ENCODE assay signal across 24 cellular contexts in the genomic region with DNA sequence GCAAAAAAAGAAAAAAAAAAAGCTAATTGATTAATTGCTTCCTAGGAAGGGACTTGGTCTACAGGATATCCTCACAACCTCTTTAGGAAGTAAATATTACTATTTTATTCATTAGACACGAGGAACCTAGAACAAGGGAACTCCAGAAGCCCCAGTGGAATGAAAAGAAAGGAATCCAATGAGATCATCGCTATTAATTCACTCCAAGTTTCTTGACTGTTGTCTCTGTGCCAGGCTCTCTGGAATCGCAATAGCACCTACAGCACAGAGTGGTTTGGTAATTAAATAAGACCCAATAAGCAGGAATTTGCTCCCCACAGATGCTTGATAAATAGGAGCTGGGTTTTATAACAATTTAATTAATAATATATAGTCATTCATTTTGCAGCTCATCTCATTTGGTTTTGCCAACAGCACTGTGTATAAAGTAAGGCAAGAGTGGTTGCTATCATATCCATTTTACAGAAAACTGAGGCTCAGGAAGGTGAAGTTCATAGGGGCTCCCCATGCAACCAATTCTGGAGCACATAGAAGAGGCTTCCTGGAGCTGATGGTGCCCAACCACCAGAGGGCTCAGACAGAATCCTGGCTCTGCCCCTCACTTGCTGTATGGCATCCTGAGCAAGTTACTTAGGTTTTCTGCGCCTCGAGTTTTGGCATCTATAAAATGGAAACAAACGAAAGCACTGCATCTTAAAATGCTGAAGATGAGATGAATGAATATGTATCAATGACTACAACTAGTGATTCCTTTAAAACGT.
DNase-seq lines count a peak whose midpoint lies in the region; ATAC-seq and TF ChIP-seq lines count a peak whose summit lies in the region.
"Had no signal": no experiment of that assay in that cellular context is flagged by ENCODE, and none has a peak within 500 bp of the region (broad histone marks: within the 10 kb centered on the region; RNA-seq: fewer than 3 reads in every experiment).

No MANE protein-coding gene starts in this region.

- H3T11ph ChIP-seq in H9 (ENCODE audit: low read length) = no peak overlapping the region

- H3K79me2 ChIP-seq in H9 (ENCODE audit: insufficient read depth, low read length) = no peaks in the 10 kb centered on the region

- H3K27me3 ChIP-seq in H9 (ENCODE audit: insufficient read depth, low read length) = no peaks in the 10 kb centered on the region
- H3K27me3 ChIP-seq in right cardiac atrium (ENCODE audit: control insufficient read depth, insufficient read depth) = no peaks in the 10 kb centered on the region
- H3K27me3 ChIP-seq in ovary = no peaks in the 10 kb centered on the region
- H3K27me3 ChIP-seq: adrenal gland, testis had no signal

- H3K4ac ChIP-seq in H9 (ENCODE audit: low read depth, low read length) = no peak overlapping the region

- H4K8ac ChIP-seq in H9 (replicated peaks; ENCODE audit: insufficient read length, low read depth, low read length) = no peak overlapping the region

- no peak overlapping the region for H4K5ac ChIP-seq in H9 (ENCODE audit: insufficient read length, low read depth, low read length)

- H2BK5ac ChIP-seq in H9 (ENCODE audit: insufficient read length, low read length) = no peak overlapping the region

- H3K4me3 Mint-ChIP-seq in H9 (no peak overlapping the region), WTC11 (no peak overlapping the region)
- H3K4me3 Mint-ChIP-seq: IgD-negative memory B cell; T-helper 1 cell treated with Interleukin-12 subunit alpha and Interleukin-12 subunit beta and Interleukin-4 antibody, amounts not matched to agents 30 μg/mL and 1 μg/mL, for 36 hours had no signal

- H2BK15ac ChIP-seq in H9 (ENCODE audit: low read depth, low read length) = no peak overlapping the region

- H4K91ac ChIP-seq in H9 (ENCODE audit: insufficient read length, low read depth, low read length) = no peak overlapping the region

- TF ChIP-seq EP300 in ovary (IDR thresholded peaks at IDR 0.05) = no peak

- no peak overlapping the region for H3K23ac ChIP-seq in H9 (ENCODE audit: insufficient read length, low read depth, low read length)

- peak; percentile 70 for ATAC-seq in WTC11
- peak in 1 of 2 donors; percentile 29 for ATAC-seq in right cardiac atrium
- ATAC-seq: left lung, mucosa of descending colon had no signal

- H3K56ac ChIP-seq in H9 (ENCODE audit: insufficient read length, low read depth, low read length) = no peak overlapping the region

- no peak overlapping the region for H2AFZ ChIP-seq in H9 (ENCODE audit: low read length)

- DNase-seq in AG10803 (ENCODE audit: low read depth) = no peak
- DNase-seq in H9 = no peak
- DNase-seq in WTC11 (ENCODE audit: low spot score) = no peak
- DNase-seq in right cardiac atrium = no peak
- DNase-seq in ovary = no peak
- no peak for DNase-seq in NCI-H2171 (lab: John Stamatoyannopoulos, UW)
- no peak for DNase-seq in dermis blood vessel endothelial cell
- DNase-seq: activated CD4-positive, alpha-beta T cell treated with anti-CD3 and anti-CD28 coated beads, Interleukin-2, amount 50 U/mL, for 48 hours; activated gamma-delta T cell treated with Interleukin-2 at 50 U/mL for 16 hours; activated T-cell treated with anti-CD3 and anti-CD28 coated beads for 4 hours; C1 segment of cervical spinal cord; caudate nucleus; DMS 273 treated with DMSO at 0.1 percent for 48 hours; erythroblast; GF-D8; left lung; mucosa of descending colon; MV-4-11; NCI-H1930; SHP77; testis had no signal

- peak; percentile 11; the same call in 1 of the 2 replicates for TF ChIP-seq CTCF in AG10803 (conservative IDR thresholded peaks at IDR 0.05; ENCODE audit: low read length)
- TF ChIP-seq CTCF in H9 (conservative IDR thresholded peaks at IDR 0.05) = peak; percentile 57
- no peak for TF ChIP-seq CTCF in WTC11 (IDR thresholded peaks at IDR 0.05)
- no peak for TF ChIP-seq CTCF in ovary (IDR thresholded peaks at IDR 0.05)

- H3K79me1 ChIP-seq in H9 (ENCODE audit: insufficient read depth, low read depth, low read length, poor library complexity, severe bottlenecking) = no peaks in the 10 kb centered on the region

- no peak overlapping the region for H3K4me2 ChIP-seq in H9 (ENCODE audit: insufficient read depth, insufficient read length, low read length)

- H3K9me3 Mint-ChIP-seq in H9 (no peaks in the 10 kb centered on the region), WTC11 (0 out of 2 replicates have a peak, but pooled peaks cover 4% of the 10 kb centered on the region)
- H3K9me3 Mint-ChIP-seq: IgD-negative memory B cell; T-helper 1 cell treated with Interleukin-12 subunit alpha and Interleukin-12 subunit beta and Interleukin-4 antibody, amounts not matched to agents 30 μg/mL and 1 μg/mL, for 36 hours had no signal

- no peak overlapping the region for H3K18ac ChIP-seq in H9 (ENCODE audit: insufficient read length, low read depth, low read length)

- H3K14ac ChIP-seq in H9 (ENCODE audit: insufficient read depth, low read length) = no peak overlapping the region

- no peaks in the 10 kb centered on the region; the same call in 1 of the 2 replicates for H3K4me1 ChIP-seq in H9 (ENCODE audit: insufficient read depth, low read length)
- H3K4me1 ChIP-seq in right cardiac atrium (ENCODE audit: control insufficient read depth, insufficient read depth, low read length) = peaks cover 7% of the 10 kb centered on the region
- H3K4me1 ChIP-seq in ovary (ENCODE audit: insufficient read depth) = no peaks in the 10 kb centered on the region
- H3K4me1 ChIP-seq: adrenal gland, left lung, testis had no signal

- intact Hi-C loops in right cardiac atrium (cut with DNase I) (no loop called here), ovary (cut with DNase I) (no loop called here)

- H3K27ac ChIP-seq in H9 (ENCODE audit: insufficient read length, low read depth, low read length) (no peak overlapping the region), right cardiac atrium (ENCODE audit: low read length) (peak overlapping the region; percentile 81), ovary (no peak overlapping the region)
- H3K27ac ChIP-seq: left lung, testis had no signal

- no peak overlapping the region for H2BK120ac ChIP-seq in H9 (ENCODE audit: low read depth, low read length, poor library complexity, severe bottlenecking)

- no CpG with 5 or more reads among the region's 7 CpGs for WGBS in H9 (ENCODE audit: extremely low coverage, insufficient read length, low lambda C conversion rate)
- 57% methylated on average over 7 of the region's 7 CpGs for WGBS in right cardiac atrium
- WGBS in ovary, 3 donors = 67 to 71% (median 68%) methylated on average over 7 of the region's 7 CpGs

- no peak overlapping the region for H2AK5ac ChIP-seq in H9 (ENCODE audit: insufficient read length, low read length)

- POLR2A ChIA-PET in WTC11 (lab: Charles Lee) = no interaction called here

- no peaks in the 10 kb centered on the region for H4K20me1 ChIP-seq in H9 (ENCODE audit: control insufficient read depth, insufficient read depth, insufficient read length)

- peaks cover 6 to 8% of the 10 kb centered on the region in 2 experiments for H3K4me1 Mint-ChIP-seq in H9
- H3K4me1 Mint-ChIP-seq in WTC11 = peaks cover 16% of the 10 kb centered on the region
- H3K4me1 Mint-ChIP-seq: IgD-negative memory B cell had no signal

- no peak overlapping the region for H2BK20ac ChIP-seq in H9 (ENCODE audit: low read depth, low read length, poor library complexity, severe bottlenecking)

- no peaks in the 10 kb centered on the region for H3K23me2 ChIP-seq in H9 (ENCODE audit: insufficient read length, low read depth, low read length, poor library complexity, severe bottlenecking)

- H3K4me3 ChIP-seq in AG10803 (ENCODE audit: low read length) = no peak overlapping the region
- H3K4me3 ChIP-seq in right cardiac atrium (ENCODE audit: low read length) = no peak overlapping the region
- H3K4me3 ChIP-seq in ovary = no peak overlapping the region
- H3K4me3 ChIP-seq: adrenal gland, left lung, mucosa of descending colon, testis had no signal

- H3K27ac Mint-ChIP-seq in H9 (no peak overlapping the region), WTC11 (no peak overlapping the region)
- H3K27ac Mint-ChIP-seq: IgD-negative memory B cell; T-helper 1 cell treated with Interleukin-12 subunit alpha and Interleukin-12 subunit beta and Interleukin-4 antibody, amounts not matched to agents 30 μg/mL and 1 μg/mL, for 36 hours had no signal

- CTCF ChIA-PET in WTC11 (lab: Charles Lee) = interaction anchor here (1.0 to 1.3 kb wide), 2 partner anchors 10 to 90 kb away, joined by 4 to 5 read pairs; no protein-coding TSS in a partner anchor

- no peaks in the 10 kb centered on the region for H3K9me3 ChIP-seq in H9 (ENCODE audit: control insufficient read depth, low read depth, low read length)
- no peaks in the 10 kb centered on the region for H3K9me3 ChIP-seq in right cardiac atrium (ENCODE audit: control insufficient read depth, low read length)
- no peaks in the 10 kb centered on the region for H3K9me3 ChIP-seq in ovary
- H3K9me3 ChIP-seq: adrenal gland, left lung, mucosa of descending colon, testis had no signal

- H3K36me3 ChIP-seq in ovary = no peaks in the 10 kb centered on the region
- H3K36me3 ChIP-seq: adrenal gland, left lung had no signal

- H3K9ac ChIP-seq in H9 (ENCODE audit: extremely low read depth, insufficient read length, low read length) = no peak overlapping the region

- H3K27me3 Mint-ChIP-seq in H9 (ENCODE audit: low read depth) (peaks cover 4% of the 10 kb centered on the region), WTC11 (ENCODE audit: low read depth) (no peaks in the 10 kb centered on the region; the same call in 1 of the 2 replicates)

- no peak for TF ChIP-seq POLR2A in ovary (IDR thresholded peaks at IDR 0.05)

- no peak overlapping the region for H2BK12ac ChIP-seq in H9 (ENCODE audit: insufficient read length, low read depth, low read length)

- H3K36me3 Mint-ChIP-seq in H9 (ENCODE audit: insufficient read depth in 1 of 3, low read depth in 3 of 3) (no peaks in the 10 kb centered on the region), WTC11 (no peaks in the 10 kb centered on the region)
- H3K36me3 Mint-ChIP-seq: IgD-negative memory B cell had no signal

TF ChIP-seq in WTC11, 78 proteins besides CTCF, POLR2A, EP300 and RAD21:
- TF ChIP-seq SOX15 (CRISPR knock-in tag; IDR thresholded peaks at IDR 0.05) = no peak
- TF ChIP-seq PRRX2 (CRISPR knock-in tag; IDR thresholded peaks at IDR 0.05) = no peak
- no peak for TF ChIP-seq SMAD4 (CRISPR knock-in tag; IDR thresholded peaks at IDR 0.05)
TF ChIP-seq in WTC11: peak in this region for 0.

Comparison
In these comparisons a context has a peak if more than half of its experiments do, and no peak if none do; other contexts are left out.
1. CTCF ChIP-seq: peak in AG10803 (single experiment) and H9 (single experiment); none in WTC11 (single experiment) and ovary (0 of 3).